Comparison of ENCODE assay signal across 15 cellular contexts in genomic region chr2:42756956-42757513, GRCh38. TPM values are rescaled to one million over a fixed set of nuclear protein-coding genes. Genes with fewer than 3 reads are reported as not detected.
"Had no signal": no experiment of that assay in that cellular context is flagged by ENCODE, and none has a peak within 500 bp of the region (broad histone marks: within the 10 kb centered on the region; RNA-seq: fewer than 3 reads in every experiment).

No MANE protein-coding gene starts in this region.

- ATAC-seq: gastrocnemius medialis, pancreas had no signal

- H3K4me3 ChIP-seq: ascending aorta, colonic mucosa, gastrocnemius medialis, left ventricle myocardium inferior, pancreas, tibial nerve had no signal

- H3K27ac ChIP-seq: ascending aorta, colonic mucosa, left ventricle myocardium inferior, pancreas, tibial nerve had no signal

- H3K4me1 ChIP-seq: colonic mucosa had no signal

- H3K27me3 ChIP-seq: ascending aorta, colonic mucosa, gastrocnemius medialis, pancreas, tibial nerve had no signal

- H3K36me3 ChIP-seq: ascending aorta, colonic mucosa, gastrocnemius medialis, pancreas had no signal

- DNase-seq: activated CD4-positive, alpha-beta T cell treated with anti-CD3 and anti-CD28 coated beads for 1 hour; activated CD4-positive, alpha-beta T cell treated with anti-CD3 and anti-CD28 coated beads, Interleukin-2, amount 50 U/mL, for 48 hours; activated naive CD4-positive, alpha-beta T cell; colonic mucosa; effector memory CD4-positive, alpha-beta T cell; gastrocnemius medialis; left ventricle myocardium inferior; mesenchymal stem cell; pancreas; stimulated activated CD4-positive, alpha-beta T cell treated with anti-CD3 and anti-CD28 coated beads, Interleukin-15, amount 100 ng/mL, for 24 hours; stimulated activated CD4-positive, alpha-beta T cell treated with anti-CD3 and anti-CD28 coated beads, Interleukin-4, amount 100 ng/mL, for 24 hours had no signal

- H3K9me3 ChIP-seq: ascending aorta, colonic mucosa, gastrocnemius medialis, left ventricle myocardium inferior, pancreas, tibial nerve had no signal

- FAIRE-seq: keratinocyte, pancreas had no signal

RNA-seq across cellular contexts. Expression of gene OXER1, which starts 6.9 kb away (rescaled TPM):
- polyA plus RNA-seq: fibroblast of lung, keratinocyte had no signal
